In genomic region chr9:130030821-130031481, GRCh38 we compare ENCODE assay signal across 9 cellular contexts. TPM values are rescaled to one million over a fixed set of nuclear protein-coding genes. Genes with fewer than 3 reads are reported as not detected.
DNase-seq lines count a peak whose midpoint lies in the region; ATAC-seq and TF ChIP-seq lines count a peak whose summit lies in the region.
"Had no signal": no experiment of that assay in that cellular context is flagged by ENCODE, and none has a peak within 500 bp of the region (broad histone marks: within the 10 kb centered on the region; RNA-seq: fewer than 3 reads in every experiment).

No MANE protein-coding gene starts in this region.

- H3K36me3 ChIP-seq in CD4-positive, alpha-beta memory T cell (ENCODE audit: insufficient read depth, low read length): no peaks in the 10 kb centered on the region
- H3K36me3 ChIP-seq in uterus (no peaks in the 10 kb centered on the region), Caco-2 (ENCODE audit: control insufficient read depth, insufficient read depth, low read length) (no peaks in the 10 kb centered on the region)

- no peaks in the 10 kb centered on the region for H3K9me3 ChIP-seq in CD4-positive, alpha-beta memory T cell (ENCODE audit: control insufficient read depth in 1 of 2, low read length in 2 of 2)
- H3K9me3 ChIP-seq in uterus (no peaks in the 10 kb centered on the region), Caco-2 (no peaks in the 10 kb centered on the region)

- peak in 4 of 5 donors; percentile 58 to 82 (median 62) for DNase-seq in CD4-positive, alpha-beta memory T cell
- peak; percentile 47 for DNase-seq in activated CD8-positive, alpha-beta memory T cell treated with anti-CD3 and anti-CD28 coated beads, Interleukin-2, amount 50 U/mL, for 48 hours
- DNase-seq in naive B cell: no peak
- DNase-seq in NCI-H2227 treated with DMSO at 0.1 percent for 48 hours (lab: John Stamatoyannopoulos, UW): no peak
- no peak for DNase-seq in uterus
- no peak for DNase-seq in DMS153 treated with DMSO at 0.1 percent for 48 hours (lab: John Stamatoyannopoulos, UW; ENCODE audit: unreplicated experiment)
- no peak for DNase-seq in Caco-2
- DNase-seq: NCI-H524 had no signal

- BruUV-seq in Caco-2 (replicated peaks; lab: Mats Ljungman, UMichigan): no TSS peak

- POLR2A ChIA-PET in CD4-positive, alpha-beta memory T cell (lab: Charles Lee; ENCODE audit: partially characterized antibody): interaction anchor here (0.7 to 7.4 kb wide), 14 partner anchors 9 to 146 kb away, joined by 3 to 83 read pairs (median 4); partner anchors contain the start of genes FNBP1 and GPR107
- POLR2A ChIA-PET in Caco-2 (lab: Charles Lee): interaction anchor here (0.6 kb wide), 1 partner anchor 888 kb away, joined by 3 read pairs; no protein-coding TSS in a partner anchor

- H3K27me3 ChIP-seq in CD4-positive, alpha-beta memory T cell (ENCODE audit: insufficient read depth, low read length): no peaks in the 10 kb centered on the region
- H3K27me3 ChIP-seq in uterus (no peaks in the 10 kb centered on the region), Caco-2 (replicated peaks; ENCODE audit: control insufficient read depth, insufficient read depth, low read length) (no peaks in the 10 kb centered on the region)

- intact Hi-C loops in CD4-positive, alpha-beta memory T cell (cut with micrococcal nuclease): no loop called here
- intact Hi-C loops in uterus (cut with DNase I; ENCODE audit: low total_unique reads) (no loop called here), Caco-2 (cut with micrococcal nuclease; ENCODE audit: unreplicated experiment) (no loop called here)

- CTCF ChIA-PET in CD4-positive, alpha-beta memory T cell (lab: Charles Lee; ENCODE audit: partially characterized antibody): interaction anchor here (0.7 to 1.1 kb wide), 3 partner anchors 20 to 86 kb away, joined by 3 to 4 read pairs (median 4); no protein-coding TSS in a partner anchor
- CTCF ChIA-PET in Caco-2 (lab: Charles Lee): no interaction called here

- peak; percentile 60 for TF ChIP-seq POLR2A in GM19193 (IDR thresholded peaks at IDR 0.05; ENCODE audit: extremely low read depth, insufficient read depth, insufficient read length)
- TF ChIP-seq POLR2A in uterus (IDR thresholded peaks at IDR 0.05): no peak

- peaks cover 97% of the 10 kb centered on the region for H3K4me1 ChIP-seq in CD4-positive, alpha-beta memory T cell (ENCODE audit: insufficient read depth, low read length)
- H3K4me1 ChIP-seq in uterus (peaks cover 0 to 4% of the 10 kb centered on the region in 2 donors), Caco-2 (peaks cover 9% of the 10 kb centered on the region)

- peaks cover 25 to 55% of the 10 kb centered on the region in 2 donors for H3K36me3 Mint-ChIP-seq in CD4-positive, alpha-beta memory T cell
- no peaks in the 10 kb centered on the region for H3K36me3 Mint-ChIP-seq in naive B cell
- no peaks in the 10 kb centered on the region for H3K36me3 Mint-ChIP-seq in Caco-2 (ENCODE audit: insufficient read depth, unreplicated experiment)

- H3K27ac ChIP-seq in CD4-positive, alpha-beta memory T cell (ENCODE audit: low read depth, low read length): peak overlapping the region; percentile 77
- no peak overlapping the region for H3K27ac ChIP-seq in uterus

- peaks cover 72 to 96% (median 83%) of the 10 kb centered on the region in 4 donors for H3K4me1 Mint-ChIP-seq in CD4-positive, alpha-beta memory T cell
- H3K4me1 Mint-ChIP-seq in naive B cell (peaks cover 62 to 99% (median 91%) of the 10 kb centered on the region in 3 donors), Caco-2 (ENCODE audit: low read depth, unreplicated experiment) (peaks cover 30% of the 10 kb centered on the region)

- ATAC-seq in naive B cell (ENCODE audit: low read depth in 2 of 2): peak; percentile 82 to 83

- peak overlapping the region; percentile 50 to 87 (median 73) for H3K4me3 Mint-ChIP-seq in CD4-positive, alpha-beta memory T cell
- H3K4me3 Mint-ChIP-seq in naive B cell (peak overlapping the region in 6 of 8 donors; percentile 4 to 86 (median 43)), Caco-2 (ENCODE audit: unreplicated experiment) (no peak overlapping the region)

- TF ChIP-seq CTCF in uterus (IDR thresholded peaks at IDR 0.05) (no peak), Caco-2 (IDR thresholded peaks at IDR 0.05; ENCODE audit: insufficient read depth in 1 of 2, low read depth in 1 of 2, low read length in 1 of 2, severe bottlenecking in 1 of 2, unreplicated experiment in 1 of 2) (no peak)

- H3K9me3 Mint-ChIP-seq in CD4-positive, alpha-beta memory T cell: peaks cover 0 to 4% (median 0%) of the 10 kb centered on the region in 8 donors
- no peaks in the 10 kb centered on the region for H3K9me3 Mint-ChIP-seq in naive B cell
- no peaks in the 10 kb centered on the region for H3K9me3 Mint-ChIP-seq in Caco-2 (ENCODE audit: unreplicated experiment)

- peak overlapping the region; percentile 95 to 99 (median 98) for H3K27ac Mint-ChIP-seq in CD4-positive, alpha-beta memory T cell
- H3K27ac Mint-ChIP-seq in naive B cell: peak overlapping the region; percentile 76 to 99 (median 98)
- no peak overlapping the region for H3K27ac Mint-ChIP-seq in Caco-2 (ENCODE audit: unreplicated experiment)

- H3K4me3 ChIP-seq in CD4-positive, alpha-beta memory T cell (ENCODE audit: low read length in 2 of 2): peak overlapping the region in 1 of 2 donors; percentile 2
- H3K4me3 ChIP-seq in uterus (no peak overlapping the region), Caco-2 (ENCODE audit: low read depth, low read length) (no peak overlapping the region)

- no peaks in the 10 kb centered on the region for H3K27me3 Mint-ChIP-seq in CD4-positive, alpha-beta memory T cell
- H3K27me3 Mint-ChIP-seq in naive B cell (no peaks in the 10 kb centered on the region), Caco-2 (ENCODE audit: insufficient read depth, unreplicated experiment) (no peaks in the 10 kb centered on the region)

RNA-seq across cellular contexts. Expression of gene FNBP1, which starts 12.0 kb away (rescaled TPM):
- total RNA-seq in CD4-positive, alpha-beta memory T cell: 100 to 1,000 TPM; 197 to 202 TPM
- polyA plus RNA-seq in CD4-positive, alpha-beta memory T cell: 100 to 1,000 TPM; 143 to 165 TPM
- polyA plus RNA-seq in naive B cell (ENCODE audit: low read depth in 6 of 6): 100 to 1,000 TPM; 103 to 178 (median 154) TPM
- total RNA-seq in uterus: 100 to 1,000 TPM in 1 of 4 donors, 10 to 100 TPM in 3; 18.5 to 102 (median 77.2) TPM
- 33.2 and 34.3 TPM in 2 replicates for total RNA-seq in Caco-2 (2022)

RNA-seq across cellular contexts. Expression of gene GPR107, which starts 22.8 kb away (rescaled TPM):
- total RNA-seq in CD4-positive, alpha-beta memory T cell: 10 to 100 TPM; 23.8 to 24.4 TPM
- 1 to 10 TPM; 2.2 to 3.3 TPM for polyA plus RNA-seq in CD4-positive, alpha-beta memory T cell
- polyA plus RNA-seq in naive B cell (ENCODE audit: low read depth in 6 of 6): 1 to 10 TPM in 5 of 6 donors, under 1 TPM in 1; 0.27 to 4.4 (median 3.4) TPM
- total RNA-seq in uterus (10 to 100 TPM; 10.8 to 41.5 (median 26.7) TPM), Caco-2 (2022) (49.8 and 53.1 TPM in 2 replicates)

Comparison
In these comparisons a context has a peak if more than half of its experiments do, and no peak if none do; other contexts are left out.
1. DNase-seq: peak in CD4-positive, alpha-beta memory T cell (4 of 5) and activated CD8-positive, alpha-beta memory T cell treated with anti-CD3 and anti-CD28 coated beads, Interleukin-2, amount 50 U/mL, for 48 hours (single experiment); none in naive B cell (single experiment), NCI-H2227 treated with DMSO at 0.1 percent for 48 hours (single experiment), uterus (0 of 2), DMS153 treated with DMSO at 0.1 percent for 48 hours (single experiment) and Caco-2 (0 of 2).